In the genomic region with DNA sequence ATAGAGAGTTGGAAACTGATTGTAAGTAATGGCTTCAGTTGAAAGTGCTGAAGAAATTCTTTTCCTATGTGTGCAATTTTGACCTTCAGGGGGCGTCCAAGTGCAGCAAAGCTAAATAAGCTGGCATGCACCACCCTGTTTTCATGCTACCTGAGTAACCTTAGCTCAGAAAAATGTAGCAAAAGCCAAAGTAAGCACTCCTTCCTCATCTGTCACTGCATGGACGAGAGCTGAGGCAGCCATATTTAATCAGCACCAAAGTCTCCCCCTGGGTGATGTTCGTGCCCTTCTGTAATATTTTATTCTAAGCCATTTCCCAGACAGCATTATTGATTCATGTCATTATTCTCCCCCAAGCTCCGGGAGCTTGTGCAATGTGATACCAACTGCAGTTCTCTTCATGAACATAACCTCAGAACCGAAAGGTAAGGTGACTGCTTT, we compare ENCODE assay signal across 9 cellular contexts.
DNase-seq lines count a peak whose midpoint lies in the region; ATAC-seq and TF ChIP-seq lines count a peak whose summit lies in the region.
"Had no signal": no experiment of that assay in that cellular context is flagged by ENCODE, and none has a peak within 500 bp of the region (broad histone marks: within the 10 kb centered on the region; RNA-seq: fewer than 3 reads in every experiment).

No MANE protein-coding gene starts in this region.

- H3K9me3 Mint-ChIP-seq in Caco-2 (ENCODE audit: unreplicated experiment), result no peaks in the 10 kb centered on the region

- no peaks in the 10 kb centered on the region for H3K4me1 Mint-ChIP-seq in Caco-2 (ENCODE audit: low read depth, unreplicated experiment)

- CTCF ChIA-PET in Caco-2 (lab: Charles Lee), result no interaction called here

- no peaks in the 10 kb centered on the region for H3K36me3 Mint-ChIP-seq in Caco-2 (ENCODE audit: insufficient read depth, unreplicated experiment)

- TF ChIP-seq CTCF in Caco-2 (IDR thresholded peaks at IDR 0.05; ENCODE audit: insufficient read depth in 1 of 2, low read depth in 1 of 2, low read length in 1 of 2, severe bottlenecking in 1 of 2, unreplicated experiment in 1 of 2) (peak; percentile 36 to 57), breast epithelium (IDR thresholded peaks at IDR 0.05) (peak in 2 of 3 donors; percentile 41 to 49)

- H3K27ac ChIP-seq in breast epithelium, result no peak overlapping the region
- H3K27ac ChIP-seq: uterus had no signal

- H3K9me3 ChIP-seq in Caco-2, result no peaks in the 10 kb centered on the region
- no peaks in the 10 kb centered on the region for H3K9me3 ChIP-seq in breast epithelium
- H3K9me3 ChIP-seq: uterus had no signal

- BruUV-seq in Caco-2 (replicated peaks; lab: Mats Ljungman, UMichigan), result no TSS peak

- TF ChIP-seq POLR2A in breast epithelium (IDR thresholded peaks at IDR 0.05), result no peak

- peaks cover 17% of the 10 kb centered on the region for H3K27me3 Mint-ChIP-seq in Caco-2 (ENCODE audit: insufficient read depth, unreplicated experiment)

- ATAC-seq in HG03159 (IDR thresholded peaks at IDR 0.05; ENCODE audit: unreplicated experiment) (peak; percentile 55), GM18867 (IDR thresholded peaks at IDR 0.05; ENCODE audit: unreplicated experiment) (no peak), GM18907 (IDR thresholded peaks at IDR 0.05; ENCODE audit: unreplicated experiment) (no peak)

- intact Hi-C loops in Caco-2 (cut with micrococcal nuclease; ENCODE audit: unreplicated experiment) (no loop called here), breast epithelium (cut with DNase I; ENCODE audit: low total_unique reads) (no loop called here)

- H3K4me3 Mint-ChIP-seq in Caco-2 (ENCODE audit: unreplicated experiment), result no peak overlapping the region

- H3K4me3 ChIP-seq in Caco-2 (ENCODE audit: low read depth, low read length), result no peak overlapping the region
- H3K4me3 ChIP-seq in breast epithelium, result no peak overlapping the region
- H3K4me3 ChIP-seq: uterus had no signal

- DNase-seq in Caco-2 (peak; percentile 38 to 49), NCI-H748 (lab: John Stamatoyannopoulos, UW; ENCODE audit: unreplicated experiment) (peak; percentile 85), breast epithelium (ENCODE audit: low spot score in 2 of 2) (peak; percentile 30 to 57), lung microvascular endothelial cell (ENCODE audit: low read depth in 2 of 2) (peak; percentile 34 to 69)
- no peak for DNase-seq in activated CD4-positive, CD25-positive, alpha-beta regulatory T cell (lab: John Stamatoyannopoulos, UW)

- H3K27ac Mint-ChIP-seq in Caco-2 (ENCODE audit: unreplicated experiment), result no peak overlapping the region

- no peaks in the 10 kb centered on the region; the same call in 1 of the 2 replicates for H3K27me3 ChIP-seq in Caco-2 (replicated peaks; ENCODE audit: control insufficient read depth, insufficient read depth, low read length)
- H3K27me3 ChIP-seq in breast epithelium, result no peaks in the 10 kb centered on the region
- H3K27me3 ChIP-seq: uterus had no signal

- H3K4me1 ChIP-seq in Caco-2 (no peaks in the 10 kb centered on the region), breast epithelium (no peaks in the 10 kb centered on the region)

- H3K36me3 ChIP-seq in Caco-2 (ENCODE audit: control insufficient read depth, insufficient read depth, low read length), result no peaks in the 10 kb centered on the region
- H3K36me3 ChIP-seq in breast epithelium, result no peaks in the 10 kb centered on the region
- H3K36me3 ChIP-seq: uterus had no signal

- POLR2A ChIA-PET in Caco-2 (lab: Charles Lee), result no interaction called here

Comparison
In these comparisons a context has a peak if more than half of its experiments do, and no peak if none do; other contexts are left out.
1. DNase-seq: peak in Caco-2 (2 of 2), NCI-H748 (single experiment), breast epithelium (2 of 2) and lung microvascular endothelial cell (2 of 2); none in activated CD4-positive, CD25-positive, alpha-beta regulatory T cell (0 of 4).